21 cellular contexts compared by ENCODE assay signal in genomic region chr10:7571992-7572391, GRCh38.
DNase-seq lines count a peak whose midpoint lies in the region; ATAC-seq and TF ChIP-seq lines count a peak whose summit lies in the region.
"Had no signal": no experiment of that assay in that cellular context is flagged by ENCODE, and none has a peak within 500 bp of the region (broad histone marks: within the 10 kb centered on the region; RNA-seq: fewer than 3 reads in every experiment).

No MANE protein-coding gene starts in this region.

- peaks cover 0 to 4% of the 10 kb centered on the region in 2 donors for H3K27me3 Mint-ChIP-seq in stimulated activated naive B cell treated with anti-CD40 and anti-IgM and Interleukin-4, amounts not matched to agents 10 μg/mL and 1 μg/mL and 100 μg/mL, for 72 hours

- H3K9ac ChIP-seq in muscle layer of colon (ENCODE audit: low read length) (no peak overlapping the region), stomach smooth muscle (ENCODE audit: low read length in 2 of 2) (no peak overlapping the region)

- H3K4me1 ChIP-seq in left ventricle myocardium inferior: no peaks in the 10 kb centered on the region
- H3K4me1 ChIP-seq in right atrium auricular region: no peaks in the 10 kb centered on the region
- peaks cover 0 to 7% (median 0%) of the 10 kb centered on the region in 3 donors for H3K4me1 ChIP-seq in esophagus squamous epithelium
- peaks cover 14% of the 10 kb centered on the region for H3K4me1 ChIP-seq in muscle layer of colon (ENCODE audit: insufficient read depth, low read length)
- H3K4me1 ChIP-seq in stomach smooth muscle (ENCODE audit: control insufficient read depth, insufficient read depth, low read length): peaks cover 7% of the 10 kb centered on the region

- H3K9me3 Mint-ChIP-seq in stimulated activated naive B cell treated with anti-CD40 and anti-IgM and Interleukin-4, amounts not matched to agents 10 μg/mL and 1 μg/mL and 100 μg/mL, for 72 hours: no peaks in the 10 kb centered on the region
- H3K9me3 Mint-ChIP-seq: GM23338, H9 had no signal

- H3K36me3 Mint-ChIP-seq in stimulated activated naive B cell treated with anti-CD40 and anti-IgM and Interleukin-4, amounts not matched to agents 10 μg/mL and 1 μg/mL and 100 μg/mL, for 72 hours: no peaks in the 10 kb centered on the region

- 70 to 85% methylated on average over 4 of the region's 4 CpGs for WGBS in esophagus squamous epithelium, 2 donors

- peaks cover 7% of the 10 kb centered on the region for H3K27me3 ChIP-seq in left ventricle myocardium inferior (ENCODE audit: low read depth)
- no peaks in the 10 kb centered on the region for H3K27me3 ChIP-seq in right atrium auricular region
- H3K27me3 ChIP-seq in esophagus squamous epithelium: no peaks in the 10 kb centered on the region
- no peaks in the 10 kb centered on the region for H3K27me3 ChIP-seq in muscle layer of colon (ENCODE audit: control insufficient read depth in 1 of 2, insufficient read depth in 2 of 2, low read length in 2 of 2)
- no peaks in the 10 kb centered on the region for H3K27me3 ChIP-seq in stomach smooth muscle (ENCODE audit: control insufficient read depth in 1 of 2, insufficient read depth in 2 of 2, low read length in 2 of 2)

- H3K36me3 ChIP-seq in left ventricle myocardium inferior (peaks cover 9% of the 10 kb centered on the region), right atrium auricular region (no peaks in the 10 kb centered on the region), esophagus squamous epithelium (peaks cover 0 to 19% (median 0%) of the 10 kb centered on the region in 3 donors), muscle layer of colon (ENCODE audit: insufficient read depth, low read length) (peaks cover 59% of the 10 kb centered on the region), stomach smooth muscle (ENCODE audit: control insufficient read depth in 2 of 2, insufficient read depth in 2 of 2, low read length in 2 of 2) (peaks cover 25 to 38% of the 10 kb centered on the region in 2 donors)

- H3K4me1 Mint-ChIP-seq in stimulated activated naive B cell treated with anti-CD40 and anti-IgM and Interleukin-4, amounts not matched to agents 10 μg/mL and 1 μg/mL and 100 μg/mL, for 72 hours: no peaks in the 10 kb centered on the region
- H3K4me1 Mint-ChIP-seq: B cell, GM23338 had no signal

- H3K4me3 ChIP-seq in left ventricle myocardium inferior: no peak overlapping the region
- H3K4me3 ChIP-seq in right atrium auricular region: no peak overlapping the region
- H3K4me3 ChIP-seq in esophagus squamous epithelium: no peak overlapping the region
- no peak overlapping the region for H3K4me3 ChIP-seq in muscle layer of colon (ENCODE audit: low read depth in 1 of 2, low read length in 2 of 2)
- no peak overlapping the region for H3K4me3 ChIP-seq in stomach smooth muscle (ENCODE audit: low read length in 2 of 2)
- H3K4me3 ChIP-seq: GM23338 had no signal

- TF ChIP-seq CTCF in left ventricle myocardium inferior (IDR thresholded peaks at IDR 0.05; ENCODE audit: borderline replicate concordance) (no peak), right atrium auricular region (IDR thresholded peaks at IDR 0.05) (no peak), esophagus squamous epithelium (IDR thresholded peaks at IDR 0.05) (no peak)

- peak overlapping the region; percentile 14 for H3K27ac ChIP-seq in left ventricle myocardium inferior (replicated peaks)
- H3K27ac ChIP-seq in right atrium auricular region: no peak overlapping the region
- peak overlapping the region in 3 of 4 donors; percentile 7 to 55 (median 33) for H3K27ac ChIP-seq in esophagus squamous epithelium
- peak overlapping the region; percentile 63 for H3K27ac ChIP-seq in muscle layer of colon (ENCODE audit: low read depth, low read length)
- peak overlapping the region; percentile 31 for H3K27ac ChIP-seq in stomach smooth muscle (ENCODE audit: low read length)
- H3K27ac ChIP-seq: 22Rv1, RWPE1 had no signal

- intact Hi-C loops in left ventricle myocardium inferior (cut with micrococcal nuclease) (no loop called here), esophagus squamous epithelium (cut with DNase I) (no loop called here)

- TF ChIP-seq POLR2A in esophagus squamous epithelium (IDR thresholded peaks at IDR 0.05): no peak

- no peak for ATAC-seq in HG02885 (IDR thresholded peaks at IDR 0.05; ENCODE audit: poor library complexity, unreplicated experiment)
- ATAC-seq in stimulated activated naive B cell treated with anti-CD40 and anti-IgM and Interleukin-4, amounts not matched to agents 10 μg/mL and 1 μg/mL and 100 μg/mL, for 72 hours (replicated peaks): no peak
- no peak for ATAC-seq in GM19035 (IDR thresholded peaks at IDR 0.05; ENCODE audit: unreplicated experiment)
- ATAC-seq: GM23338, Panc1 had no signal

- no peak for DNase-seq in left ventricle myocardium inferior
- DNase-seq in right atrium auricular region (ENCODE audit: low spot score): no peak
- no peak for DNase-seq in esophagus squamous epithelium (lab: John Stamatoyannopoulos, UW)
- DNase-seq in stimulated activated naive B cell treated with anti-CD40 and anti-IgM and Interleukin-4, amounts not matched to agents 10 μg/mL and 1 μg/mL and 100 μg/mL, for 72 hours: no peak
- DNase-seq: DMS153, H9, MM.1S, NCI-H2029, NCI-H2227 treated with DMSO at 0.1 percent for 48 hours, NCI-H510A, NCI-H69, SHP77 had no signal

- H3K27ac Mint-ChIP-seq in stimulated activated naive B cell treated with anti-CD40 and anti-IgM and Interleukin-4, amounts not matched to agents 10 μg/mL and 1 μg/mL and 100 μg/mL, for 72 hours: no peak overlapping the region
- H3K27ac Mint-ChIP-seq: B cell, GM23338, H9 had no signal

- H3K4me3 Mint-ChIP-seq in stimulated activated naive B cell treated with anti-CD40 and anti-IgM and Interleukin-4, amounts not matched to agents 10 μg/mL and 1 μg/mL and 100 μg/mL, for 72 hours: no peak overlapping the region
- H3K4me3 Mint-ChIP-seq: B cell, GM23338, H9 had no signal

- H3K9me3 ChIP-seq in left ventricle myocardium inferior (replicated peaks) (no peaks in the 10 kb centered on the region), right atrium auricular region (no peaks in the 10 kb centered on the region), esophagus squamous epithelium (no peaks in the 10 kb centered on the region), muscle layer of colon (ENCODE audit: low read length) (no peaks in the 10 kb centered on the region), stomach smooth muscle (ENCODE audit: control insufficient read depth in 2 of 2, low read length in 2 of 2) (no peaks in the 10 kb centered on the region)

Comparison
In these comparisons a context has a peak if more than half of its experiments do, and no peak if none do; other contexts are left out.
1. H3K27ac ChIP-seq: peak in left ventricle myocardium inferior (single experiment), esophagus squamous epithelium (3 of 4), muscle layer of colon (single experiment) and stomach smooth muscle (single experiment); none in right atrium auricular region (0 of 2).